10 cellular contexts compared by ENCODE assay signal in the genomic region with DNA sequence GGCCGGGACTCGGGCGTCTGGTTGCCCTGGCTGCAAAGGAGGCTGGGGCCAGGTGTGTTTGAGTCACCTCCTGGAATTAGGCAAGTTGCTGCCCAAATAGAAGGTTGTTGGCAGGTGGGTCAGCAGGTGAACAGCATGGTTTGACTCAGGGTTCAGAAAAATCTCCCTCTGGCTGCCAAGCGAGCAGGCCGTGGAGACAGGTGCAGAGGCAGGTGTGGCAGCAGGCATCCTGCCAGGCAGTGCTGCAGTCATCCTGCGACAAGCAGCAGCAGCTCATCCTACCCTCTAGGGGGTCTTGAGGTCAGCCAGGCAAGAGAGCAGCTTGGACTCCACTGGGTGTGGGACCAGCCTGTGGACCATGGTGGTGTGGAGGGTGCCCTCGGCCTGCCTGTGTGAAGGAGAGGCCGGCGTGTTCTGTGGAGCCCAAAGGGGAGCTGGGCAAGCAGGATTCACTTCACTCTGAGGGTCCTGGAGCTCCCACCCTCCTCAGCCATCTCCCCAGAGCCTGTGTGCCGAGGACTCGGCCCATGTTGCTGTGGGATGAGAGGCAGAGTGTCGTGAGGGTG. TPM values are rescaled to one million over a fixed set of nuclear protein-coding genes. Genes with fewer than 3 reads are reported as not detected.
DNase-seq lines count a peak whose midpoint lies in the region; ATAC-seq, FAIRE-seq and TF ChIP-seq lines count a peak whose summit lies in the region.
"Had no signal": no experiment of that assay in that cellular context is flagged by ENCODE, and none has a peak within 500 bp of the region (broad histone marks: within the 10 kb centered on the region; RNA-seq: fewer than 3 reads in every experiment).

No MANE protein-coding gene starts in this region.

- peak; percentile 34 for DNase-seq in GM19239 (ENCODE audit: insufficient read length, low spot score)
- peak; percentile 27 for DNase-seq in NCI-H128 (lab: John Stamatoyannopoulos, UW; ENCODE audit: unreplicated experiment)
- peak; percentile 36 for DNase-seq in activated CD8-positive, alpha-beta memory T cell treated with anti-CD3 and anti-CD28 coated beads, Interleukin-2, amount 10 ng/mL, durations not matched to agents 7 days and 5 days
- DNase-seq in omental fat pad (ENCODE audit: low spot score), result peak; percentile 8
- DNase-seq in nucleus accumbens (lab: John Stamatoyannopoulos, UW), result no peak
- DNase-seq in hepatic stellate cell (ENCODE audit: low spot score), result no peak
- DNase-seq: activated naive CD8-positive, alpha-beta T cell treated with anti-CD3 and anti-CD28 coated beads, Interleukin-2, amount 10 ng/mL, durations not matched to agents 7 days and 5 days had no signal

- H3K36me3 Mint-ChIP-seq in activated CD8-positive, alpha-beta memory T cell treated with anti-CD3 and anti-CD28 coated beads, Interleukin-2, amount 10 ng/mL, durations not matched to agents 7 days and 5 days, result no peaks in the 10 kb centered on the region
- H3K36me3 Mint-ChIP-seq: activated naive CD8-positive, alpha-beta T cell treated with anti-CD3 and anti-CD28 coated beads, Interleukin-2, amount 10 ng/mL, durations not matched to agents 7 days and 5 days had no signal

- no peak for TF ChIP-seq CTCF in omental fat pad (IDR thresholded peaks at IDR 0.05)

- no peak overlapping the region for H3K27ac Mint-ChIP-seq in activated CD8-positive, alpha-beta memory T cell treated with anti-CD3 and anti-CD28 coated beads, Interleukin-2, amount 10 ng/mL, durations not matched to agents 7 days and 5 days
- H3K27ac Mint-ChIP-seq: activated naive CD8-positive, alpha-beta T cell treated with anti-CD3 and anti-CD28 coated beads, Interleukin-2, amount 10 ng/mL, durations not matched to agents 7 days and 5 days had no signal

- CTCF ChIA-PET in activated CD8-positive, alpha-beta memory T cell treated with anti-CD3 and anti-CD28 coated beads, Interleukin-2, amount 10 ng/mL, durations not matched to agents 7 days and 5 days (lab: Charles Lee), result no interaction called here

- no peak for ATAC-seq in activated CD8-positive, alpha-beta memory T cell treated with anti-CD3 and anti-CD28 coated beads, Interleukin-2, amount 10 ng/mL, durations not matched to agents 7 days and 5 days
- ATAC-seq in omental fat pad (ENCODE audit: low FRiP score) (no peak), HG03521 (IDR thresholded peaks at IDR 0.05; ENCODE audit: unreplicated experiment) (no peak)

- H3K9me3 Mint-ChIP-seq in activated CD8-positive, alpha-beta memory T cell treated with anti-CD3 and anti-CD28 coated beads, Interleukin-2, amount 10 ng/mL, durations not matched to agents 7 days and 5 days (ENCODE audit: low read depth), result no peaks in the 10 kb centered on the region
- H3K9me3 Mint-ChIP-seq: activated naive CD8-positive, alpha-beta T cell treated with anti-CD3 and anti-CD28 coated beads, Interleukin-2, amount 10 ng/mL, durations not matched to agents 7 days and 5 days had no signal

- no peaks in the 10 kb centered on the region for H3K27me3 Mint-ChIP-seq in activated CD8-positive, alpha-beta memory T cell treated with anti-CD3 and anti-CD28 coated beads, Interleukin-2, amount 10 ng/mL, durations not matched to agents 7 days and 5 days
- H3K27me3 Mint-ChIP-seq: activated naive CD8-positive, alpha-beta T cell treated with anti-CD3 and anti-CD28 coated beads, Interleukin-2, amount 10 ng/mL, durations not matched to agents 7 days and 5 days had no signal

- no peaks in the 10 kb centered on the region for H3K4me1 Mint-ChIP-seq in activated CD8-positive, alpha-beta memory T cell treated with anti-CD3 and anti-CD28 coated beads, Interleukin-2, amount 10 ng/mL, durations not matched to agents 7 days and 5 days
- H3K4me1 Mint-ChIP-seq: activated naive CD8-positive, alpha-beta T cell treated with anti-CD3 and anti-CD28 coated beads, Interleukin-2, amount 10 ng/mL, durations not matched to agents 7 days and 5 days had no signal

- FAIRE-seq in GM19239 (lab: Jason Lieb, UNC), result no peak
- FAIRE-seq: endometrium, TTC549 had no signal

- no peak overlapping the region for H3K4me3 Mint-ChIP-seq in activated CD8-positive, alpha-beta memory T cell treated with anti-CD3 and anti-CD28 coated beads, Interleukin-2, amount 10 ng/mL, durations not matched to agents 7 days and 5 days
- H3K4me3 Mint-ChIP-seq: activated naive CD8-positive, alpha-beta T cell treated with anti-CD3 and anti-CD28 coated beads, Interleukin-2, amount 10 ng/mL, durations not matched to agents 7 days and 5 days had no signal

RNA-seq across cellular contexts. Expression of a gene that starts 8.2 kb away (rescaled TPM):
- under 1 TPM; 0.73 to 0.82 TPM for total RNA-seq in activated CD8-positive, alpha-beta memory T cell treated with anti-CD3 and anti-CD28 coated beads, Interleukin-2, amount 10 ng/mL, durations not matched to agents 7 days and 5 days
- 1 to 10 TPM in 2 of 4 donors, under 1 TPM in 2; 0.31 to 1.1 (median 0.86) TPM for total RNA-seq in omental fat pad

RNA-seq across cellular contexts. Expression of a gene that starts 35.6 kb away (rescaled TPM):
- total RNA-seq in activated CD8-positive, alpha-beta memory T cell treated with anti-CD3 and anti-CD28 coated beads, Interleukin-2, amount 10 ng/mL, durations not matched to agents 7 days and 5 days, result 1 to 10 TPM; 2.1 to 5.0 TPM
- total RNA-seq in omental fat pad, result 10 to 100 TPM; 11.3 to 27.6 (median 14.6) TPM

Comparison
In these comparisons a context has a peak if more than half of its experiments do, and no peak if none do; other contexts are left out.
1. DNase-seq: peak in GM19239 (single experiment), NCI-H128 (single experiment), activated CD8-positive, alpha-beta memory T cell treated with anti-CD3 and anti-CD28 coated beads, Interleukin-2, amount 10 ng/mL, durations not matched to agents 7 days and 5 days (single experiment) and omental fat pad (single experiment); none in nucleus accumbens (0 of 56) and hepatic stellate cell (single experiment).